Comparison of ENCODE assay signal across 24 cellular contexts in the genomic region with DNA sequence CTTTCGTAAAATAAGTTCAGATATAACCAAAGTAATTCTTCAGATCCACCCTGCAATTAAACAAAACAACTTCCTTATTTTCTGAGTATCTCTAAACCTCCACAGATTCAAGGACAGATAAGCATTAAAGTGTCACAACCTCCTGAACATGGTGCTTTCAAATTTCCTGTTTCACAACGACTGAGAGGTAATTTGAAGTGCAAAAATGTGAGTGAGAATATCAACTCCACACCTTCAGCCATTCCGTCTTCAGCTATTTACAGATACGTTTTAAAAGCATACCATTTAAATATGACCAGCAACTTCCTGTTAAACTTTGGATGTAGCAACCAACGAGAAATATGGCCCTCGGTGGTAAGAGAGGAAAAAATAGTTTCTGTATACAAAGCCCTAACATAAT. TPM values are rescaled to one million over a fixed set of nuclear protein-coding genes. Genes with fewer than 3 reads are reported as not detected.
DNase-seq lines count a peak whose midpoint lies in the region; ATAC-seq and TF ChIP-seq lines count a peak whose summit lies in the region.
"Had no signal": no experiment of that assay in that cellular context is flagged by ENCODE, and none has a peak within 500 bp of the region (broad histone marks: within the 10 kb centered on the region; RNA-seq: fewer than 3 reads in every experiment).

No MANE protein-coding gene starts in this region.

- peaks cover 13% of the 10 kb centered on the region for H3K9me3 Mint-ChIP-seq in activated naive CD8-positive, alpha-beta T cell treated with anti-CD3 and anti-CD28 coated beads, Interleukin-2, amount 10 ng/mL, durations not matched to agents 7 days and 5 days
- H3K9me3 Mint-ChIP-seq in activated naive CD8-positive, alpha-beta T cell treated with anti-CD3 and anti-CD28 coated beads for 36 hours = peaks cover 17% of the 10 kb centered on the region

- H3K9ac ChIP-seq in colonic mucosa (ENCODE audit: low read depth in 2 of 2, low read length in 2 of 2) = no peak overlapping the region

- no peaks in the 10 kb centered on the region for H3K36me3 Mint-ChIP-seq in activated naive CD8-positive, alpha-beta T cell treated with anti-CD3 and anti-CD28 coated beads, Interleukin-2, amount 10 ng/mL, durations not matched to agents 7 days and 5 days
- peaks cover 2% of the 10 kb centered on the region for H3K36me3 Mint-ChIP-seq in activated naive CD8-positive, alpha-beta T cell treated with anti-CD3 and anti-CD28 coated beads for 36 hours

- no peak for TF ChIP-seq CTCF in colonic mucosa (IDR thresholded peaks at IDR 0.05)

- H3K4me1 Mint-ChIP-seq in activated naive CD8-positive, alpha-beta T cell treated with anti-CD3 and anti-CD28 coated beads, Interleukin-2, amount 10 ng/mL, durations not matched to agents 7 days and 5 days = peaks cover 5% of the 10 kb centered on the region
- H3K4me1 Mint-ChIP-seq in activated naive CD8-positive, alpha-beta T cell treated with anti-CD3 and anti-CD28 coated beads for 36 hours = peaks cover 4% of the 10 kb centered on the region
- H3K4me1 Mint-ChIP-seq: nephron had no signal

- no peaks in the 10 kb centered on the region for H3K36me3 ChIP-seq in colonic mucosa
- H3K36me3 ChIP-seq: heart left ventricle had no signal

- peak overlapping the region; percentile 76 for H3K27ac ChIP-seq in colonic mucosa
- H3K27ac ChIP-seq: C4-2B, heart left ventricle had no signal

- intact Hi-C loops in colonic mucosa (cut with DNase I) = no loop called here

- no peaks in the 10 kb centered on the region for H3K27me3 ChIP-seq in colonic mucosa

- ATAC-seq in activated naive CD8-positive, alpha-beta T cell treated with anti-CD3 and anti-CD28 coated beads, Interleukin-2, amount 10 ng/mL, durations not matched to agents 7 days and 5 days (ENCODE audit: low read depth) = no peak
- no peak for ATAC-seq in HG02973 (IDR thresholded peaks at IDR 0.05; ENCODE audit: unreplicated experiment)
- no peak for ATAC-seq in GM21717 (IDR thresholded peaks at IDR 0.05; ENCODE audit: unreplicated experiment)
- ATAC-seq: activated CD4-positive, alpha-beta T cell treated with anti-CD3 and anti-CD28 coated beads for 36 hours; heart left ventricle had no signal

- peaks cover 18% of the 10 kb centered on the region for H3K27me3 Mint-ChIP-seq in activated naive CD8-positive, alpha-beta T cell treated with anti-CD3 and anti-CD28 coated beads, Interleukin-2, amount 10 ng/mL, durations not matched to agents 7 days and 5 days
- peaks cover 15% of the 10 kb centered on the region for H3K27me3 Mint-ChIP-seq in activated naive CD8-positive, alpha-beta T cell treated with anti-CD3 and anti-CD28 coated beads for 36 hours

- no peaks in the 10 kb centered on the region for H3K9me3 ChIP-seq in colonic mucosa

- no peak for DNase-seq in activated naive CD8-positive, alpha-beta T cell treated with anti-CD3 and anti-CD28 coated beads, Interleukin-2, amount 10 ng/mL, durations not matched to agents 7 days and 5 days
- DNase-seq in activated naive CD8-positive, alpha-beta T cell treated with anti-CD3 and anti-CD28 coated beads for 36 hours = no peak
- peak; percentile 54 for DNase-seq in OCI-M1 (lab: John Stamatoyannopoulos, UW)
- peak; percentile 23 for DNase-seq in colonic mucosa
- DNase-seq in stimulated activated CD4-positive, alpha-beta T cell treated with anti-CD3 and anti-CD28 coated beads, Interleukin-2, amount 100 ng/mL, for 24 hours = no peak
- no peak for DNase-seq in NCI-H226
- DNase-seq: 8988T; activated CD4-positive, alpha-beta T cell treated with anti-CD3 and anti-CD28 coated beads for 36 hours; activated CD8-positive, alpha-beta memory T cell treated with anti-CD3 and anti-CD28 coated beads, Interleukin-2, amount 50 U/mL, for 48 hours; activated gamma-delta T cell; aorta; DMS153; heart left ventricle; NCI-H187; NCI-H446; SHP77; small intestine; stimulated activated CD4-positive, alpha-beta T cell treated with anti-CD3 and anti-CD28 coated beads, Interleukin-4, amount 100 ng/mL, for 24 hours had no signal

- peaks cover 6% of the 10 kb centered on the region for H3K4me1 ChIP-seq in colonic mucosa

- POLR2A ChIA-PET in activated naive CD8-positive, alpha-beta T cell treated with anti-CD3 and anti-CD28 coated beads, Interleukin-2, amount 10 ng/mL, durations not matched to agents 7 days and 5 days (lab: Charles Lee) = no interaction called here

- peak overlapping the region; percentile 20 for H3K4me3 Mint-ChIP-seq in activated naive CD8-positive, alpha-beta T cell treated with anti-CD3 and anti-CD28 coated beads, Interleukin-2, amount 10 ng/mL, durations not matched to agents 7 days and 5 days
- H3K4me3 Mint-ChIP-seq in activated naive CD8-positive, alpha-beta T cell treated with anti-CD3 and anti-CD28 coated beads for 36 hours = no peak overlapping the region
- H3K4me3 Mint-ChIP-seq: activated CD4-positive, alpha-beta T cell treated with anti-CD3 and anti-CD28 coated beads for 36 hours; endodermal cell; nephron had no signal

- no peak overlapping the region for H3K4me3 ChIP-seq in colonic mucosa
- H3K4me3 ChIP-seq: heart left ventricle had no signal

- no peak overlapping the region for H3K27ac Mint-ChIP-seq in activated naive CD8-positive, alpha-beta T cell treated with anti-CD3 and anti-CD28 coated beads, Interleukin-2, amount 10 ng/mL, durations not matched to agents 7 days and 5 days
- H3K27ac Mint-ChIP-seq in activated naive CD8-positive, alpha-beta T cell treated with anti-CD3 and anti-CD28 coated beads for 36 hours = no peak overlapping the region
- H3K27ac Mint-ChIP-seq: activated CD4-positive, alpha-beta T cell treated with anti-CD3 and anti-CD28 coated beads for 36 hours; endodermal cell; progenitor cell of endocrine pancreas had no signal

RNA-seq across cellular contexts. Expression of a gene that starts 32.1 kb away (rescaled TPM):
- 1 to 10 TPM; 1.4 to 2.1 TPM for total RNA-seq in activated naive CD8-positive, alpha-beta T cell treated with anti-CD3 and anti-CD28 coated beads, Interleukin-2, amount 10 ng/mL, durations not matched to agents 7 days and 5 days
- 1 to 10 TPM; 4.0 to 4.6 TPM for total RNA-seq in activated naive CD8-positive, alpha-beta T cell treated with anti-CD3 and anti-CD28 coated beads for 36 hours
- 10 to 100 TPM; 29.9 to 39.5 TPM for total RNA-seq in colonic mucosa

Comparison
In these comparisons a context has a peak if more than half of its experiments do, and no peak if none do; other contexts are left out.
1. DNase-seq: peak in OCI-M1 (single experiment) and colonic mucosa (single experiment); none in activated naive CD8-positive, alpha-beta T cell treated with anti-CD3 and anti-CD28 coated beads, Interleukin-2, amount 10 ng/mL, durations not matched to agents 7 days and 5 days (single experiment), activated naive CD8-positive, alpha-beta T cell treated with anti-CD3 and anti-CD28 coated beads for 36 hours (single experiment), stimulated activated CD4-positive, alpha-beta T cell treated with anti-CD3 and anti-CD28 coated beads, Interleukin-2, amount 100 ng/mL, for 24 hours (0 of 2) and NCI-H226 (single experiment).
2. RNA of a gene that starts 32.1 kb away (total RNA-seq): 29.9 to 39.5 TPM in colonic mucosa; 4.0 to 4.6 TPM in activated naive CD8-positive, alpha-beta T cell treated with anti-CD3 and anti-CD28 coated beads for 36 hours and 1.4 to 2.1 TPM in activated naive CD8-positive, alpha-beta T cell treated with anti-CD3 and anti-CD28 coated beads, Interleukin-2, amount 10 ng/mL, durations not matched to agents 7 days and 5 days; every median in the first group is over 4 times any median in the second.